In genomic region chr6:165086746-165087145, GRCh38 we compare ENCODE assay signal across 7 cellular contexts.
"Had no signal": no experiment of that assay in that cellular context is flagged by ENCODE, and none has a peak within 500 bp of the region (broad histone marks: within the 10 kb centered on the region; RNA-seq: fewer than 3 reads in every experiment).

No MANE protein-coding gene starts in this region.

- H3K9me3 Mint-ChIP-seq: H9 had no signal

- H3K27me3 Mint-ChIP-seq: IgD-negative memory B cell had no signal

- DNase-seq: H9, HCEC 1CT had no signal

- H2AFZ ChIP-seq: GM23338 had no signal

- H3K36me3 Mint-ChIP-seq: IgD-negative memory B cell had no signal

- FAIRE-seq: H1, H54, HTR-8/SVneo had no signal

- H3K4me2 ChIP-seq: GM23338 had no signal

- H3K4me1 Mint-ChIP-seq: GM23338, H9, IgD-negative memory B cell had no signal

- H3K27ac Mint-ChIP-seq: GM23338, H9, IgD-negative memory B cell had no signal

- H3K4me3 ChIP-seq: GM23338 had no signal

- ATAC-seq: GM23338 had no signal

- H3K4me3 Mint-ChIP-seq: GM23338, H9, IgD-negative memory B cell had no signal
